Comparison of ENCODE assay signal across 8 cellular contexts in the genomic region with DNA sequence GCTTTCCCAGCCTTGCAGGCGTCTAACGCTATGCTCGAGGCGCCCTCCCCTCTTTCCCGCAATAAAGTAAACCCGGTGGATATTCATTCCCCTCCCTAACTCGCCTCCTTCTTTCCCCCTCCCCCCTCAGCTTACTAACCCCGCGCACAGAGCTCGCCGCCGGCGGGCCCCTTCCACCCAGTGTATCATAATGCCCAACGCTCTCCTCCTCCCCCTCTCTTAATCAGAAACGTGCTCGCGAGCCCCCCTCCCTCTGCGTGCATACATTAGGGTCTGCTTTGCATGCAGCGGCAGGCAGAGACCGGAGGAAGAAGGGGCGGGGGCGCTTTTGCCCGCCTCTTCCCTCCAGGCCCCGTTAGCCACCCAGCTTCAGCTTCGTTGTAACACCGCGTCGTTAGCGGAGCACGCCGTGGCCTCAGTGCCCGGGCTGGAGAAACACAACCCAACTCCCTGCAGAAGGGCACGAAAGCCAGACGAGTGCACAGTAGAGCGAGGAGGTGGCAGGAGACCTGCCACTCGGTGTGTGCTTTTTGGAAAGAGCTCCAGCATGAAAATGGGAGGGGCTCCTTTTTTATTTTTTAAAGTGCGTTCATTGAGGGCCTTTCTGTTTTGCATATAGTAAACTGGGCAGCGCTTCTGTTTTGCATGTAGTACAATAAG. TPM values are rescaled to one million over a fixed set of nuclear protein-coding genes. Genes with fewer than 3 reads are reported as not detected.
A peak's percentile ranks its signal among the peaks of the same experiment; 100 is the strongest.
DNase-seq lines count a peak whose midpoint lies in the region; ATAC-seq, FAIRE-seq and TF ChIP-seq lines count a peak whose summit lies in the region.

No MANE protein-coding gene starts in this region.

- intact Hi-C loops in heart right ventricle (cut with DNase I) (loop anchor here in 7 of 10 donors (2.0 to 10.0 kb wide), 5 partner anchors 33 to 53 kb away; partner anchors contain the start of gene ATP5MG (in 3 of the 7)), psoas muscle (cut with DNase I) (loop anchor here (5.0 kb wide), 1 partner anchor 33 kb away; the partner anchor contains the start of gene ATP5MG (in 2 of the 2))

- peak overlapping the region; percentile 78 to 95 (median 93) for H3K27ac ChIP-seq in heart right ventricle
- H3K27ac ChIP-seq in psoas muscle, result peak overlapping the region; percentile 80

- H3K9me3 Mint-ChIP-seq in activated naive CD4-positive, alpha-beta T cell treated with anti-CD3 and anti-CD28 coated beads, Interleukin-2, amount 50 U/mL, for 72 hours, result no peaks in the 10 kb centered on the region

- H3K27ac Mint-ChIP-seq in activated naive CD4-positive, alpha-beta T cell treated with anti-CD3 and anti-CD28 coated beads, Interleukin-2, amount 50 U/mL, for 72 hours, result peak overlapping the region; percentile 90 to 96

- H3K9me3 ChIP-seq in heart right ventricle (no peaks in the 10 kb centered on the region), psoas muscle (no peaks in the 10 kb centered on the region)

- peak; percentile 84 for FAIRE-seq in G401.6 (lab: Jason Lieb, UNC)

- H3K4me3 ChIP-seq in heart right ventricle (peak overlapping the region; percentile 47 to 100 (median 97)), psoas muscle (peak overlapping the region; percentile 97)

- H3K36me3 Mint-ChIP-seq in activated naive CD4-positive, alpha-beta T cell treated with anti-CD3 and anti-CD28 coated beads, Interleukin-2, amount 50 U/mL, for 72 hours, result peaks cover 0 to 5% of the 10 kb centered on the region in 2 donors

- H3K27me3 ChIP-seq in heart right ventricle, result no peaks in the 10 kb centered on the region
- no peaks in the 10 kb centered on the region for H3K27me3 ChIP-seq in psoas muscle (ENCODE audit: insufficient read depth in 3 of 3, low read length in 2 of 3)

- ATAC-seq in HG02588 (IDR thresholded peaks at IDR 0.05; ENCODE audit: unreplicated experiment) (peak; percentile 24), SK-N-SH treated with all-trans-retinoic acid at 6 μM for 48 hours (peak; percentile 53), heart right ventricle (peak in 7 of 8 donors; percentile 7 to 55 (median 41)), psoas muscle (peak; percentile 15 to 59 (median 22))
- ATAC-seq in activated naive CD4-positive, alpha-beta T cell treated with anti-CD3 and anti-CD28 coated beads, Interleukin-2, amount 50 U/mL, for 72 hours, result peak; percentile 36 to 48

- DNase-seq in NCI-H1105 treated with DMSO at 0.1 percent for 48 hours (lab: John Stamatoyannopoulos, UW) (peak; percentile 92), heart right ventricle (peak; percentile 33 to 49), psoas muscle (peak; percentile 39 to 62), kidney glomerular epithelial cell (lab: John Stamatoyannopoulos, UW) (no peak)
- DNase-seq in activated naive CD4-positive, alpha-beta T cell treated with anti-CD3 and anti-CD28 coated beads, Interleukin-2, amount 50 U/mL, for 72 hours (ENCODE audit: low spot score in 2 of 2), result peak; percentile 68 to 71

- WGBS in heart right ventricle, 2 donors, result 0 to 1% methylated on average over 37 to 38 of the region's 38 CpGs
- WGBS in psoas muscle, 3 donors, result 0 to 1% (median 0%) methylated on average over 37 to 38 of the region's 38 CpGs

- no peak for TF ChIP-seq CTCF in heart right ventricle (IDR thresholded peaks at IDR 0.05)
- no peak for TF ChIP-seq CTCF in psoas muscle (IDR thresholded peaks at IDR 0.05)

- peaks cover 4 to 47% (median 35%) of the 10 kb centered on the region in 9 donors for H3K4me1 ChIP-seq in heart right ventricle
- H3K4me1 ChIP-seq in psoas muscle, result peaks cover 30% of the 10 kb centered on the region

- H3K36me3 ChIP-seq in heart right ventricle, result peaks cover 0 to 7% (median 0%) of the 10 kb centered on the region in 9 donors
- H3K36me3 ChIP-seq in psoas muscle (ENCODE audit: insufficient read depth in 1 of 2, low read depth in 1 of 2), result peaks cover 0 to 2% of the 10 kb centered on the region in 2 donors

TF ChIP-seq in SK-N-SH treated with all-trans-retinoic acid at 6 μM for 48 hours, 23 proteins besides CTCF, POLR2A, EP300 and RAD21:
- TF ChIP-seq ZNF8 (CRISPR knock-in tag; IDR thresholded peaks at IDR 0.05) (no peak), RARB (CRISPR knock-in tag; IDR thresholded peaks at IDR 0.05) (no peak), PPARA (CRISPR knock-in tag; IDR thresholded peaks at IDR 0.05; ENCODE audit: borderline replicate concordance) (no peak), GLIS3 (CRISPR knock-in tag; IDR thresholded peaks at IDR 0.05) (no peak), BACH2 (CRISPR knock-in tag; IDR thresholded peaks at IDR 0.05; ENCODE audit: borderline replicate concordance) (no peak), CSDC2 (CRISPR knock-in tag; IDR thresholded peaks at IDR 0.05) (no peak), OSR1 (CRISPR knock-in tag; IDR thresholded peaks at IDR 0.05) (no peak), TCF4 (CRISPR knock-in tag; IDR thresholded peaks at IDR 0.05; ENCODE audit: borderline replicate concordance) (no peak), ZFP3 (CRISPR knock-in tag; IDR thresholded peaks at IDR 0.05) (no peak), ZC3H10 (CRISPR knock-in tag; IDR thresholded peaks at IDR 0.05) (no peak), PATZ1 (CRISPR knock-in tag; IDR thresholded peaks at IDR 0.05; ENCODE audit: borderline replicate concordance) (no peak)

RNA-seq across cellular contexts. Expression of gene KMT2A, which starts 0.9 kb away (rescaled TPM):
- 10 to 100 TPM; 71.4 to 99.3 TPM for total RNA-seq in activated naive CD4-positive, alpha-beta T cell treated with anti-CD3 and anti-CD28 coated beads, Interleukin-2, amount 50 U/mL, for 72 hours
- total RNA-seq in heart right ventricle, result 10 to 100 TPM; 16.3 to 44.5 (median 38.9) TPM
- 10 to 100 TPM in 1 of 2 donors, 1 to 10 TPM in 1; 4.1 to 13.8 TPM for polyA plus RNA-seq in heart right ventricle
- total RNA-seq in psoas muscle, result 10 to 100 TPM; 18.1 to 27.3 (median 22.0) TPM
- polyA plus RNA-seq in psoas muscle, result 1 to 10 TPM; 3.1 to 9.9 (median 4.8) TPM

RNA-seq across cellular contexts. Expression of gene ATP5MG, which starts 34.0 kb away (rescaled TPM):
- 100 to 1,000 TPM; 231 to 249 TPM for total RNA-seq in activated naive CD4-positive, alpha-beta T cell treated with anti-CD3 and anti-CD28 coated beads, Interleukin-2, amount 50 U/mL, for 72 hours
- 100 to 1,000 TPM; 482 to 777 (median 688) TPM for total RNA-seq in heart right ventricle
- polyA plus RNA-seq in heart right ventricle, result 100 to 1,000 TPM; 365 to 800 TPM
- 100 to 1,000 TPM; 237 to 340 (median 251) TPM for total RNA-seq in psoas muscle
- 100 to 1,000 TPM; 180 to 217 (median 189) TPM for polyA plus RNA-seq in psoas muscle
